In the genomic region with DNA sequence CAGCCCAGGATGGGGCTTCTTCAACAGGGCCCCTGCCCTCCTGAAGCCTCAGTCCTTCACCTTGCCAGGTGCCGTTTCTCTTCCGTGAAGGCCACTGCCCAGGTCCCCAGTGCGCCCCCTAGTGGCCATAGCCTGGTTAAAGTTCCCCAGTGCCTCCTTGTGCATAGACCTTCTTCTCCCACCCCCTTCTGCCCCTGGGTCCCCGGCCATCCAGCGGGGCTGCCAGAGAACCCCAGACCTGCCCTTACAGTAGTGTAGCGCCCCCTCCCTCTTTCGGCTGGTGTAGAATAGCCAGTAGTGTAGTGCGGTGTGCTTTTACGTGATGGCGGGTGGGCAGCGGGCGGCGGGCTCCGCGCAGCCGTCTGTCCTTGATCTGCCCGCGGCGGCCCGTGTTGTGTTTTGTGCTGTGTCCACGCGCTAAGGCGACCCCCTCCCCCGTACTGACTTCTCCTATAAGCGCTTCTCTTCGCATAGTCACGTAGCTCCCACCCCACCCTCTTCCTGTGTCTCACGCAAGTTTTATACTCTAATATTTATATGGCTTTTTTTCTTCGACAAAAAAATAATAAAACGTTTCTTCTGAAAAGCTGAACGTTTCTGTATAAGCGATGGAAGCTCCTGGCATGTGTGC, we compare ENCODE assay signal across 8 cellular contexts. TPM values are rescaled to one million over a fixed set of nuclear protein-coding genes. Genes with fewer than 3 reads are reported as not detected.
A peak's percentile ranks its signal among the peaks of the same experiment; 100 is the strongest.
DNase-seq lines count a peak whose midpoint lies in the region; ATAC-seq, FAIRE-seq and TF ChIP-seq lines count a peak whose summit lies in the region.

No MANE protein-coding gene starts in this region.

- no peaks in the 10 kb centered on the region for H3K27me3 Mint-ChIP-seq in activated naive CD8-positive, alpha-beta T cell treated with anti-CD3 and anti-CD28 coated beads, Interleukin-2, amount 10 ng/mL, durations not matched to agents 7 days and 5 days

- intact Hi-C loops in heart right ventricle (cut with DNase I), result loop anchor here in 2 of 10 donors (5.0 kb wide), 1 partner anchor 35 kb away; a partner anchor contains a TSS
- intact Hi-C loops in prostate gland (cut with DNase I), result loop anchor here (5.0 kb wide), 1 partner anchor 35 kb away; a partner anchor contains a TSS

- H3K27ac ChIP-seq in heart right ventricle, result peak overlapping the region in 9 of 10 donors; percentile 82 to 95 (median 86)
- peak overlapping the region; percentile 84 to 87 for H3K27ac ChIP-seq in prostate gland

- peaks cover 26% of the 10 kb centered on the region for H3K4me1 Mint-ChIP-seq in activated naive CD8-positive, alpha-beta T cell treated with anti-CD3 and anti-CD28 coated beads, Interleukin-2, amount 10 ng/mL, durations not matched to agents 7 days and 5 days

- WGBS in heart right ventricle, 2 donors, result 13 to 23% methylated on average over 32 of the region's 32 CpGs
- 3% methylated on average over 32 of the region's 32 CpGs for WGBS in prostate gland

- H3K9me3 ChIP-seq in heart right ventricle (no peaks in the 10 kb centered on the region), prostate gland (no peaks in the 10 kb centered on the region)

- ATAC-seq in HG03175 (IDR thresholded peaks at IDR 0.05; ENCODE audit: unreplicated experiment), result peak; percentile 34
- peak; percentile 56 for ATAC-seq in activated naive CD8-positive, alpha-beta T cell treated with anti-CD3 and anti-CD28 coated beads, Interleukin-2, amount 10 ng/mL, durations not matched to agents 7 days and 5 days (ENCODE audit: low read depth)
- peak; percentile 3 to 33 (median 27) for ATAC-seq in heart right ventricle
- ATAC-seq in GM18868 (IDR thresholded peaks at IDR 0.05; ENCODE audit: unreplicated experiment), result no peak

- H3K36me3 Mint-ChIP-seq in activated naive CD8-positive, alpha-beta T cell treated with anti-CD3 and anti-CD28 coated beads, Interleukin-2, amount 10 ng/mL, durations not matched to agents 7 days and 5 days, result peaks cover 16% of the 10 kb centered on the region

- H3K27ac Mint-ChIP-seq in activated naive CD8-positive, alpha-beta T cell treated with anti-CD3 and anti-CD28 coated beads, Interleukin-2, amount 10 ng/mL, durations not matched to agents 7 days and 5 days, result peak overlapping the region; percentile 69

- H3K9me3 Mint-ChIP-seq in activated naive CD8-positive, alpha-beta T cell treated with anti-CD3 and anti-CD28 coated beads, Interleukin-2, amount 10 ng/mL, durations not matched to agents 7 days and 5 days, result no peaks in the 10 kb centered on the region

- POLR2A ChIA-PET in activated naive CD8-positive, alpha-beta T cell treated with anti-CD3 and anti-CD28 coated beads, Interleukin-2, amount 10 ng/mL, durations not matched to agents 7 days and 5 days (lab: Charles Lee), result interaction anchor here (1.0 kb wide), 1 partner anchor 192 kb away, joined by 4 read pairs; a partner anchor contains a TSS

- peak overlapping the region; percentile 80 for H3K4me3 Mint-ChIP-seq in activated naive CD8-positive, alpha-beta T cell treated with anti-CD3 and anti-CD28 coated beads, Interleukin-2, amount 10 ng/mL, durations not matched to agents 7 days and 5 days

- DNase-seq in D721Med (ENCODE audit: insufficient read length, low spot score) (peak; percentile 50), SK-N-DZ (ENCODE audit: low spot score) (peak; percentile 42), heart right ventricle (peak; percentile 83 to 85), prostate gland (ENCODE audit: low spot score) (peak; percentile 84), ureter (ENCODE audit: low spot score) (peak; percentile 90)
- peak; percentile 88 for DNase-seq in activated naive CD8-positive, alpha-beta T cell treated with anti-CD3 and anti-CD28 coated beads, Interleukin-2, amount 10 ng/mL, durations not matched to agents 7 days and 5 days

- H3K36me3 ChIP-seq in heart right ventricle (peaks cover 0 to 53% (median 15%) of the 10 kb centered on the region in 9 donors), prostate gland (no peaks in the 10 kb centered on the region)

- peak; percentile 40 for TF ChIP-seq CTCF in D721Med (IDR thresholded peaks at IDR 0.05; ENCODE audit: insufficient read depth, missing control alignments)
- TF ChIP-seq CTCF in heart right ventricle (IDR thresholded peaks at IDR 0.05), result peak; percentile 76 to 91 (median 84)
- TF ChIP-seq CTCF in prostate gland (IDR thresholded peaks at IDR 0.05), result peak; percentile 70 to 90 (median 76)

- H3K4me1 ChIP-seq in heart right ventricle, result peaks cover 25 to 85% (median 69%) of the 10 kb centered on the region in 9 donors
- peaks cover 4% of the 10 kb centered on the region for H3K4me1 ChIP-seq in prostate gland (replicated peaks)

- FAIRE-seq in D721Med (lab: Jason Lieb, UNC), result no peak

- H3K27me3 ChIP-seq in heart right ventricle (no peaks in the 10 kb centered on the region), prostate gland (replicated peaks; ENCODE audit: insufficient read depth) (no peaks in the 10 kb centered on the region)

- peak; percentile 28 for TF ChIP-seq POLR2A in prostate gland (IDR thresholded peaks at IDR 0.05)

- H3K4me3 ChIP-seq in heart right ventricle (peak overlapping the region; percentile 32 to 68 (median 56)), prostate gland (peak overlapping the region; percentile 50 to 51)

RNA-seq across cellular contexts. Expression of a gene that starts 23.6 kb away (rescaled TPM):
- polyA plus RNA-seq in SK-N-DZ (2014; cell fraction: cytosol; rRNA removed), result 0.02 and 0.43 TPM in 2 replicates
- 0.21 and 0.25 TPM in 2 replicates for polyA plus RNA-seq in SK-N-DZ (2014; cell fraction: nucleus; rRNA removed)
- not detected for total RNA-seq in activated naive CD8-positive, alpha-beta T cell treated with anti-CD3 and anti-CD28 coated beads, Interleukin-2, amount 10 ng/mL, durations not matched to agents 7 days and 5 days
- total RNA-seq in heart right ventricle (1 to 10 TPM; 2.2 to 4.9 (median 3.3) TPM), prostate gland (1 to 10 TPM in 1 of 2 donors, under 1 TPM in 1; 0.96 to 2.7 TPM), ureter (2.8 TPM)
- polyA plus RNA-seq in heart right ventricle, result 10 to 100 TPM in 1 of 2 donors, under 1 TPM in 1; 0.38 to 10.2 TPM

RNA-seq across cellular contexts. Expression of a gene that starts 27.7 kb away (rescaled TPM):
- 5.1 and 6.8 TPM in 2 replicates for polyA plus RNA-seq in SK-N-DZ (2014; cell fraction: cytosol; rRNA removed)
- 2.1 and 3.2 TPM in 2 replicates for polyA plus RNA-seq in SK-N-DZ (2014; cell fraction: nucleus; rRNA removed)
- total RNA-seq in activated naive CD8-positive, alpha-beta T cell treated with anti-CD3 and anti-CD28 coated beads, Interleukin-2, amount 10 ng/mL, durations not matched to agents 7 days and 5 days, result not detected
- total RNA-seq in heart right ventricle (1 to 10 TPM; 1.7 to 4.3 (median 3.1) TPM), prostate gland (1 to 10 TPM; 3.8 to 4.1 TPM), ureter (3.6 TPM)
- polyA plus RNA-seq in heart right ventricle, result 1 to 10 TPM in 1 of 2 donors, under 1 TPM in 1; 0.12 to 5.0 TPM

RNA-seq across cellular contexts. Expression of a gene that starts 36.7 kb away (rescaled TPM):
- 21.5 and 27.2 TPM in 2 replicates for polyA plus RNA-seq in SK-N-DZ (2014; cell fraction: cytosol; rRNA removed)
- polyA plus RNA-seq in SK-N-DZ (2014; cell fraction: nucleus; rRNA removed), result 6.1 and 16.1 TPM in 2 replicates
- not detected for total RNA-seq in activated naive CD8-positive, alpha-beta T cell treated with anti-CD3 and anti-CD28 coated beads, Interleukin-2, amount 10 ng/mL, durations not matched to agents 7 days and 5 days
- total RNA-seq in heart right ventricle, result 10 to 100 TPM; 12.8 to 19.5 (median 15.9) TPM
- 10 to 100 TPM; 43.4 to 48.6 TPM for polyA plus RNA-seq in heart right ventricle
- total RNA-seq in prostate gland, result 10 to 100 TPM; 27.6 to 55.3 TPM
- 52.6 TPM for total RNA-seq in ureter

Comparison
In these comparisons a context has a peak if more than half of its experiments do, and no peak if none do; other contexts are left out.
1. RNA of a gene that starts 36.7 kb away (total RNA-seq): 27.6 to 55.3 TPM in prostate gland, 52.6 TPM in ureter (single experiment) and 12.8 to 19.5 TPM in heart right ventricle; not detected in activated naive CD8-positive, alpha-beta T cell treated with anti-CD3 and anti-CD28 coated beads, Interleukin-2, amount 10 ng/mL, durations not matched to agents 7 days and 5 days; every median in the first group is over 10 times any median in the second.
2. Peak in every context shown above with its lines, with median percentiles within 50 percentile points of each other: DNase-seq and CTCF ChIP-seq.